ENCODE assay signal across 12 cellular contexts in genomic region chr18:45449761-45450227, GRCh38.
DNase-seq lines count a peak whose midpoint lies in the region; ATAC-seq and TF ChIP-seq lines count a peak whose summit lies in the region.
"Had no signal": no experiment of that assay in that cellular context is flagged by ENCODE, and none has a peak within 500 bp of the region (broad histone marks: within the 10 kb centered on the region; RNA-seq: fewer than 3 reads in every experiment).

No MANE protein-coding gene starts in this region.

- H3K4me1 ChIP-seq in lung (ENCODE audit: control insufficient read depth in 2 of 2, insufficient read depth in 2 of 2, low read length in 2 of 2) = peaks cover 0 to 2% of the 10 kb centered on the region in 2 donors
- peaks cover 26% of the 10 kb centered on the region for H3K4me1 ChIP-seq in testis
- no peaks in the 10 kb centered on the region for H3K4me1 ChIP-seq in effector memory CD4-positive, alpha-beta T cell (ENCODE audit: control insufficient read depth, insufficient read depth, low read length, poor library complexity, severe bottlenecking)

- H3K27me3 Mint-ChIP-seq in chondrocyte (ENCODE audit: low read depth) = no peaks in the 10 kb centered on the region

- TF ChIP-seq CTCF in chondrocyte (IDR thresholded peaks at IDR 0.05) (no peak), lung (IDR thresholded peaks at IDR 0.05; ENCODE audit: control extremely low read depth, extremely low read depth) (no peak), testis (IDR thresholded peaks at IDR 0.05) (no peak)

- H3K4me3 Mint-ChIP-seq in chondrocyte (ENCODE audit: unreplicated experiment) = no peak overlapping the region
- H3K4me3 Mint-ChIP-seq: HFFc6, IgD-negative memory B cell had no signal

- H3K27me3 ChIP-seq in lung (ENCODE audit: control insufficient read depth, insufficient read depth) = no peaks in the 10 kb centered on the region
- H3K27me3 ChIP-seq in testis = no peaks in the 10 kb centered on the region
- H3K27me3 ChIP-seq in effector memory CD4-positive, alpha-beta T cell (replicated peaks; ENCODE audit: control insufficient read depth, insufficient read depth, low read length, poor library complexity, severe bottlenecking) = no peaks in the 10 kb centered on the region

- H3K36me3 ChIP-seq in lung (ENCODE audit: control insufficient read depth in 2 of 2, insufficient read depth in 2 of 2, low read length in 2 of 2) (no peaks in the 10 kb centered on the region), testis (ENCODE audit: low read depth, missing control alignments) (no peaks in the 10 kb centered on the region)
- no peaks in the 10 kb centered on the region for H3K36me3 ChIP-seq in effector memory CD4-positive, alpha-beta T cell (ENCODE audit: control insufficient read depth, insufficient read depth, low read length)

- H3K4me3 ChIP-seq in lung (no peak overlapping the region), testis (no peak overlapping the region)
- no peak overlapping the region for H3K4me3 ChIP-seq in effector memory CD4-positive, alpha-beta T cell (ENCODE audit: insufficient read depth, low read depth, low read length, poor library complexity, severe bottlenecking)

- TF ChIP-seq POLR2A in testis (IDR thresholded peaks at IDR 0.05) = no peak

- peaks cover 5% of the 10 kb centered on the region for H3K9me3 Mint-ChIP-seq in chondrocyte (ENCODE audit: low read depth)
- H3K9me3 Mint-ChIP-seq: HFFc6 had no signal

- WGBS in lung, 2 donors = 53 to 63% methylated on average over 6 of the region's 6 CpGs
- WGBS in testis, 2 donors = 28 to 37% methylated on average over 6 of the region's 6 CpGs

- DNase-seq in DMS 273 (lab: John Stamatoyannopoulos, UW; ENCODE audit: unreplicated experiment) (peak; percentile 56), DMS 273 treated with DMSO at 0.1 percent for 48 hours (lab: John Stamatoyannopoulos, UW) (no peak), chondrocyte (ENCODE audit: low spot score) (no peak), lung (ENCODE audit: low spot score) (peak; percentile 58), testis (peak; percentile 74), mesenteric fat pad (ENCODE audit: low spot score) (no peak)
- no peak for DNase-seq in effector memory CD4-positive, alpha-beta T cell
- DNase-seq: activated T-cell treated with anti-CD3 and anti-CD28 coated beads, Interleukin-2, amount 50 U/mL, for 48 hours; HFFc6 had no signal

- ATAC-seq in lung (ENCODE audit: insufficient read depth, low FRiP score) (peak; percentile 59), HG03571 (IDR thresholded peaks at IDR 0.05; ENCODE audit: unreplicated experiment) (no peak)

- H3K4me1 Mint-ChIP-seq in chondrocyte (ENCODE audit: low read depth) = peaks cover 26% of the 10 kb centered on the region

- intact Hi-C loops in testis (cut with DNase I; ENCODE audit: low total_unique reads) = loop anchor here (10.0 kb wide), 1 partner anchor 65 kb away; no protein-coding TSS in a partner anchor

- H3K27ac Mint-ChIP-seq in chondrocyte (ENCODE audit: unreplicated experiment) = peak overlapping the region; percentile 25
- H3K27ac Mint-ChIP-seq: HFFc6, IgD-negative memory B cell had no signal

- peaks cover 1% of the 10 kb centered on the region for H3K36me3 Mint-ChIP-seq in chondrocyte (ENCODE audit: low read depth)
- H3K36me3 Mint-ChIP-seq: IgD-negative memory B cell had no signal

- H3K27ac ChIP-seq in lung (ENCODE audit: low read depth in 1 of 2, low read length in 1 of 2) (peak overlapping the region in 1 of 2 donors; percentile 40), testis (peak overlapping the region; percentile 12 to 44)
- H3K27ac ChIP-seq in effector memory CD4-positive, alpha-beta T cell (ENCODE audit: insufficient read depth, low read length, poor library complexity, severe bottlenecking) = no peak overlapping the region
- H3K27ac ChIP-seq: 22Rv1 had no signal

- H3K9me3 ChIP-seq in lung (ENCODE audit: control insufficient read depth in 2 of 2, insufficient read depth in 1 of 2, low read length in 1 of 2) (no peaks in the 10 kb centered on the region), testis (no peaks in the 10 kb centered on the region)
- no peaks in the 10 kb centered on the region for H3K9me3 ChIP-seq in effector memory CD4-positive, alpha-beta T cell (ENCODE audit: control insufficient read depth, low read length)

Comparison
In these comparisons a context has a peak if more than half of its experiments do, and no peak if none do; other contexts are left out.
1. DNase-seq: peak in DMS 273 (single experiment), lung (single experiment) and testis (single experiment); none in DMS 273 treated with DMSO at 0.1 percent for 48 hours (single experiment), chondrocyte (single experiment), effector memory CD4-positive, alpha-beta T cell (0 of 3) and mesenteric fat pad (single experiment).